7 cellular contexts compared by ENCODE assay signal in the genomic region with DNA sequence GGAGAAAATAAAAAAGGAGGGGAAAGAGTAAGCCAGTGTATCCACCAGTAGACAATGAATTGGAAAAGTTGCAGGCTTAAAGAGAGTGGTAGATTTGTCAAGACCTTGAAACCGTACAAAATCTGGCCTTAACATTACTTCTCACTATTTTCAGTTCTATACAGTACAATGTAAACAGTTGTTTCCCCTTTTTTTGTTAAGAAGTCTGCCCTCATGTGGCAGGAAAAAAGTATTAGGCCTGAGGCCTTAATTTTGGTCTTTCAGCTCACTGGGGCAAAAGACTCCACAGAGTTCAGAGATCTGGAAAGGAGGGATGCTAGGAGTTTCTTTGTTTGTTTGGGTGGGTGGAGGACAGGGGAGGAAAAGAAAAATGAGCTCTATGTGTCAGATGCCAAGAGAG.
DNase-seq lines count a peak whose midpoint lies in the region; ATAC-seq and TF ChIP-seq lines count a peak whose summit lies in the region.

No MANE protein-coding gene starts in this region.

- peak; percentile 78 for ATAC-seq in GM19463 (IDR thresholded peaks at IDR 0.05; ENCODE audit: unreplicated experiment)
- ATAC-seq in stimulated activated effector memory CD8-positive, alpha-beta T cell treated with anti-CD3 and anti-CD28 coated beads, Interleukin-12 subunit alpha, Interleukin-12 subunit beta, amount 100 ng/mL, for 72 hours, result no peak

- DNase-seq in GM10266 (ENCODE audit: extremely low spot score) (peak; percentile 8), choroid plexus epithelial cell (ENCODE audit: low read depth) (peak; percentile 20), NCI-H1048 (lab: John Stamatoyannopoulos, UW) (no peak)
- DNase-seq in activated CD4-positive, alpha-beta T cell treated with anti-CD3 and anti-CD28 coated beads for 48 hours, result no peak
- no peak for DNase-seq in stimulated activated effector memory CD8-positive, alpha-beta T cell treated with anti-CD3 and anti-CD28 coated beads, Interleukin-12 subunit alpha, Interleukin-12 subunit beta, amount 100 ng/mL, for 72 hours (ENCODE audit: low spot score in 2 of 2)

- no peaks in the 10 kb centered on the region for H3K36me3 Mint-ChIP-seq in stimulated activated effector memory CD8-positive, alpha-beta T cell treated with anti-CD3 and anti-CD28 coated beads, Interleukin-12 subunit alpha, Interleukin-12 subunit beta, amount 100 ng/mL, for 72 hours

- no peak overlapping the region for H3K4me3 ChIP-seq in choroid plexus epithelial cell (ENCODE audit: low read depth, low read length)

- no peaks in the 10 kb centered on the region for H3K9me3 Mint-ChIP-seq in stimulated activated effector memory CD8-positive, alpha-beta T cell treated with anti-CD3 and anti-CD28 coated beads, Interleukin-12 subunit alpha, Interleukin-12 subunit beta, amount 100 ng/mL, for 72 hours

- H3K4me1 Mint-ChIP-seq in stimulated activated effector memory CD8-positive, alpha-beta T cell treated with anti-CD3 and anti-CD28 coated beads, Interleukin-12 subunit alpha, Interleukin-12 subunit beta, amount 100 ng/mL, for 72 hours, result no peaks in the 10 kb centered on the region

- H3K27ac Mint-ChIP-seq in stimulated activated effector memory CD8-positive, alpha-beta T cell treated with anti-CD3 and anti-CD28 coated beads, Interleukin-12 subunit alpha, Interleukin-12 subunit beta, amount 100 ng/mL, for 72 hours, result no peak overlapping the region

- no peak for TF ChIP-seq CTCF in GM10266 (IDR thresholded peaks at IDR 0.05; ENCODE audit: control insufficient read depth, insufficient read depth, low read depth, missing control alignments)
- peak; percentile 46; the same call in 1 of the 2 replicates for TF ChIP-seq CTCF in LNCAP (IDR thresholded peaks at IDR 0.05)
- TF ChIP-seq CTCF in choroid plexus epithelial cell (conservative IDR thresholded peaks at IDR 0.05; ENCODE audit: low read depth, low read length), result peak; percentile 44

- H3K4me3 Mint-ChIP-seq in stimulated activated effector memory CD8-positive, alpha-beta T cell treated with anti-CD3 and anti-CD28 coated beads, Interleukin-12 subunit alpha, Interleukin-12 subunit beta, amount 100 ng/mL, for 72 hours, result no peak overlapping the region

Comparison
In these comparisons a context has a peak if more than half of its experiments do, and no peak if none do; other contexts are left out.
1. DNase-seq: peak in GM10266 (single experiment) and choroid plexus epithelial cell (single experiment); none in NCI-H1048 (single experiment), activated CD4-positive, alpha-beta T cell treated with anti-CD3 and anti-CD28 coated beads for 48 hours (single experiment) and stimulated activated effector memory CD8-positive, alpha-beta T cell treated with anti-CD3 and anti-CD28 coated beads, Interleukin-12 subunit alpha, Interleukin-12 subunit beta, amount 100 ng/mL, for 72 hours (0 of 2).